In the genomic region with DNA sequence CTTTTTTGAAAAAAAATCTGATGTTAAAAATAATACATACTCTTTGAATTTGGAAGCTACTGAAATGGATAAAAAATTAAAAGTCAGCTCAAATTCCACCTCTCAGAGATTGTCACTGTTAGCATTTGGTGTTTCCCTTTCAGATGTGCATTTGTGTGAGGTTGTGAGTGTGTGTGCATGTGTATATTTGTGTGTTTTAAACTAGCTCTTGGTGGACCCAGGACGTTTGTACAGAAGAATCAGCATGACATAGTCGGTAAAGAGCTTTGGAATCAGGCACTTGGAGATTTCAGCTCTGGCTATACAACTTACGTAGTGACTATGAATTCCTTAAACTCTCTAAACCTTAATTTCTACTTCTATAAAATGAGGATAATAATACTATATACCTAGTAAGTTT, we compare ENCODE assay signal across 18 cellular contexts.
"Had no signal": no experiment of that assay in that cellular context is flagged by ENCODE, and none has a peak within 500 bp of the region (broad histone marks: within the 10 kb centered on the region; RNA-seq: fewer than 3 reads in every experiment).

No MANE protein-coding gene starts in this region.

- H3K36me3 ChIP-seq: suprapubic skin, transverse colon, vagina had no signal

- H3K27ac ChIP-seq: skin epidermis, suprapubic skin, transverse colon, vagina had no signal

- H3K27ac Mint-ChIP-seq: activated CD4-positive, alpha-beta memory T cell treated with anti-CD3 and anti-CD28 coated beads, Interleukin-2, amount 10 ng/mL, durations not matched to agents 7 days and 5 days; activated T-cell treated with anti-CD3 and anti-CD28 coated beads, Interleukin-2, amount 50 U/mL, for 24 hours; stimulated activated naive CD8-positive, alpha-beta T cell treated with anti-CD3 and anti-CD28 coated beads, Interleukin-15, Interleukin-2, amounts not matched to agents 100 ng/mL and 50 ng/mL, for 24 hours had no signal

- H3K4me3 ChIP-seq: lung, skin epidermis, suprapubic skin, transverse colon, vagina had no signal

- DNase-seq: activated CD4-positive, alpha-beta memory T cell treated with anti-CD3 and anti-CD28 coated beads, Interleukin-2, amount 10 ng/mL, durations not matched to agents 7 days and 5 days; activated CD4-positive, alpha-beta T cell treated with anti-CD3 and anti-CD28 coated beads for 48 hours; activated CD4-positive, CD25-positive, alpha-beta regulatory T cell; activated naive CD4-positive, alpha-beta T cell treated with Interleukin-2 at 50 U/mL for 16 hours; activated T-cell treated with anti-CD3 and anti-CD28 coated beads, Interleukin-2, amount 50 U/mL, for 24 hours; foreskin fibroblast; stimulated activated CD4-positive, alpha-beta T cell treated with anti-CD3 and anti-CD28 coated beads, Interleukin-15, amount 100 ng/mL, for 24 hours; stimulated activated CD4-positive, alpha-beta T cell treated with anti-CD3 and anti-CD28 coated beads, Interleukin-2, amount 100 ng/mL, for 48 hours; T-helper 9 cell; transverse colon had no signal

- H3K27me3 Mint-ChIP-seq: activated CD4-positive, alpha-beta memory T cell treated with anti-CD3 and anti-CD28 coated beads, Interleukin-2, amount 10 ng/mL, durations not matched to agents 7 days and 5 days; activated T-cell treated with anti-CD3 and anti-CD28 coated beads, Interleukin-2, amount 50 U/mL, for 24 hours; brain; stimulated activated naive CD8-positive, alpha-beta T cell treated with anti-CD3 and anti-CD28 coated beads, Interleukin-15, Interleukin-2, amounts not matched to agents 100 ng/mL and 50 ng/mL, for 24 hours had no signal

- H3K9me3 ChIP-seq: suprapubic skin, transverse colon, vagina had no signal

- H3K4me3 Mint-ChIP-seq: activated CD4-positive, alpha-beta memory T cell treated with anti-CD3 and anti-CD28 coated beads, Interleukin-2, amount 10 ng/mL, durations not matched to agents 7 days and 5 days; activated T-cell treated with anti-CD3 and anti-CD28 coated beads, Interleukin-2, amount 50 U/mL, for 24 hours; stimulated activated naive CD8-positive, alpha-beta T cell treated with anti-CD3 and anti-CD28 coated beads, Interleukin-15, Interleukin-2, amounts not matched to agents 100 ng/mL and 50 ng/mL, for 24 hours had no signal

- H3K9me3 Mint-ChIP-seq: activated CD4-positive, alpha-beta memory T cell treated with anti-CD3 and anti-CD28 coated beads, Interleukin-2, amount 10 ng/mL, durations not matched to agents 7 days and 5 days; activated T-cell treated with anti-CD3 and anti-CD28 coated beads, Interleukin-2, amount 50 U/mL, for 24 hours; activated T-helper 2 cell treated with anti-CD3 and anti-CD28 coated beads, Interferon-gamma antibody, Interleukin-2, Interleukin-4, amounts not matched to agents 10 μg/mL and 5 μg/mL and 100 μg/mL, durations not matched to agents 14 hours and 24 hours and 36 hours; brain; stimulated activated naive CD8-positive, alpha-beta T cell treated with anti-CD3 and anti-CD28 coated beads, Interleukin-15, Interleukin-2, amounts not matched to agents 100 ng/mL and 50 ng/mL, for 24 hours had no signal

- H3K27me3 ChIP-seq: dorsolateral prefrontal cortex, suprapubic skin, transverse colon, vagina had no signal
